In genomic region chr2:231312066-231312465, GRCh38 we compare ENCODE assay signal across 20 cellular contexts.
DNase-seq lines count a peak whose midpoint lies in the region; ATAC-seq, FAIRE-seq and TF ChIP-seq lines count a peak whose summit lies in the region.
"Had no signal": no experiment of that assay in that cellular context is flagged by ENCODE, and none has a peak within 500 bp of the region (broad histone marks: within the 10 kb centered on the region; RNA-seq: fewer than 3 reads in every experiment).

No MANE protein-coding gene starts in this region.

- TF ChIP-seq POLR2A in GM12891 (IDR thresholded peaks at IDR 0.05; ENCODE audit: low read depth, low read length), result no peak
- no peak for TF ChIP-seq POLR2A in stomach (IDR thresholded peaks at IDR 0.05)
- TF ChIP-seq POLR2A in H54 (IDR thresholded peaks at IDR 0.05; ENCODE audit: low read depth, low read length), result no peak

- TF ChIP-seq EP300 in stomach (IDR thresholded peaks at IDR 0.05), result no peak

- no peak overlapping the region for H3K23ac ChIP-seq in mesenchymal stem cell (ENCODE audit: low read length in 2 of 2)

- intact Hi-C loops in stomach (cut with DNase I; ENCODE audit: low total_unique reads), result no loop called here

- H3K9me2 ChIP-seq in SU-DHL-6 (replicated peaks; ENCODE audit: insufficient read depth, low read length), result no peaks in the 10 kb centered on the region

- no peak overlapping the region for H3K4ac ChIP-seq in mesenchymal stem cell (ENCODE audit: low read depth in 1 of 2, low read length in 2 of 2)

- no peak overlapping the region for H2AK5ac ChIP-seq in mesenchymal stem cell (ENCODE audit: low read length, severe bottlenecking)

- no peak overlapping the region for H3K14ac ChIP-seq in mesenchymal stem cell (ENCODE audit: low read length in 2 of 2)

- no peaks in the 10 kb centered on the region for H4K20me1 ChIP-seq in SU-DHL-6 (ENCODE audit: low read depth, low read length)
- H4K20me1 ChIP-seq: BLaER1 treated with 17β-estradiol and CSF1 and Interleukin-3, amounts not matched to agents 10 nM and 100 nM had no signal

- H2AFZ ChIP-seq in SU-DHL-6 (ENCODE audit: low read depth, low read length, severe bottlenecking) (peak overlapping the region; percentile 6), mesenchymal stem cell (ENCODE audit: low read depth, low read length) (no peak overlapping the region)

- peak overlapping the region; percentile 1 for H4K8ac ChIP-seq in mesenchymal stem cell (ENCODE audit: low read length)

- H3K36me3 ChIP-seq in SU-DHL-6 (ENCODE audit: low read length), result 0 out of 2 replicates have a peak, but pooled peaks cover under 1% of the 10 kb centered on the region
- H3K36me3 ChIP-seq in mesenchymal stem cell (ENCODE audit: control insufficient read depth in 1 of 2, insufficient read depth in 2 of 2, low read depth in 1 of 2, low read length in 2 of 2), result peaks cover 30 to 54% of the 10 kb centered on the region in 2 experiments
- peaks cover 0 to 17% (median 4%) of the 10 kb centered on the region in 4 donors for H3K36me3 ChIP-seq in stomach
- H3K36me3 ChIP-seq: Peyer's patch had no signal

- no peak for TF ChIP-seq CTCF in SU-DHL-6 (IDR thresholded peaks at IDR 0.05; ENCODE audit: insufficient read depth, low read length, poor library complexity, severe bottlenecking)
- TF ChIP-seq CTCF in stomach (IDR thresholded peaks at IDR 0.05), result no peak

- peak overlapping the region; percentile 29 for H3K9ac ChIP-seq in SU-DHL-6 (ENCODE audit: low read length)
- H3K9ac ChIP-seq in mesenchymal stem cell (ENCODE audit: low read length), result no peak overlapping the region
- H3K9ac ChIP-seq: BLaER1 treated with 17β-estradiol and CSF1 and Interleukin-3, amounts not matched to agents 10 nM and 100 nM had no signal

- peak; percentile 20 for FAIRE-seq in GM12891 (lab: Jason Lieb, UNC)
- no peak for FAIRE-seq in H54 (lab: Jason Lieb, UNC)
- FAIRE-seq: GM12878 had no signal

- H3K4me3 ChIP-seq in SU-DHL-6 (ENCODE audit: insufficient read depth, low read length, poor library complexity, severe bottlenecking) (no peak overlapping the region), mesenchymal stem cell (ENCODE audit: insufficient read depth in 1 of 2, low read depth in 1 of 2, low read length in 2 of 2) (no peak overlapping the region), stomach (no peak overlapping the region)
- H3K4me3 ChIP-seq: BLaER1 treated with 17β-estradiol and CSF1 and Interleukin-3, amounts not matched to agents 10 nM and 100 nM; GM12878; Peyer's patch had no signal

- H2BK12ac ChIP-seq in mesenchymal stem cell (ENCODE audit: low read length in 2 of 2), result no peak overlapping the region

- peaks cover 8% of the 10 kb centered on the region for H3K4me1 ChIP-seq in mesenchymal stem cell (ENCODE audit: control insufficient read depth, insufficient read depth, low read depth, low read length)
- peaks cover 0 to 3% (median under 1%) of the 10 kb centered on the region in 4 donors for H3K4me1 ChIP-seq in stomach
- H3K4me1 ChIP-seq: Peyer's patch had no signal

- H2BK5ac ChIP-seq in mesenchymal stem cell (ENCODE audit: low read depth, low read length, poor library complexity, severe bottlenecking), result no peak overlapping the region

- peaks cover 4% of the 10 kb centered on the region for H3K79me1 ChIP-seq in mesenchymal stem cell (replicated peaks; ENCODE audit: low read length, poor library complexity, severe bottlenecking)

- no peak overlapping the region for H2BK120ac ChIP-seq in mesenchymal stem cell (ENCODE audit: low read depth, low read length)

- WGBS in mesenchymal stem cell, result 100% methylated on average over 5 of the region's 5 CpGs
- WGBS in stomach, 5 donors, result 86 to 100% (median 95%) methylated on average over 1 to 5 of the region's 5 CpGs

- H3K18ac ChIP-seq in mesenchymal stem cell (ENCODE audit: low read depth in 1 of 2, low read length in 2 of 2), result no peak overlapping the region

- peaks cover 68% of the 10 kb centered on the region for H3F3A ChIP-seq in SU-DHL-6 (ENCODE audit: insufficient read depth)

- no peak overlapping the region for H4K91ac ChIP-seq in mesenchymal stem cell (ENCODE audit: low read length)

- H2BK15ac ChIP-seq in mesenchymal stem cell (ENCODE audit: low read depth, poor library complexity, severe bottlenecking), result no peak overlapping the region

- H3K9me3 ChIP-seq in SU-DHL-6 (ENCODE audit: insufficient read depth, low read length) (no peaks in the 10 kb centered on the region), mesenchymal stem cell (ENCODE audit: control insufficient read depth, low read length) (no peaks in the 10 kb centered on the region), stomach (no peaks in the 10 kb centered on the region)
- H3K9me3 ChIP-seq: Peyer's patch had no signal

- DNase-seq in GM12891 (ENCODE audit: insufficient read length, low spot score), result no peak
- DNase-seq in mesenchymal stem cell, result no peak
- peak; percentile 22 for DNase-seq in stomach
- no peak for DNase-seq in H54 (ENCODE audit: insufficient read length, low spot score)
- no peak for DNase-seq in hippocampal formation (lab: John Stamatoyannopoulos, UW)
- DNase-seq: Calu3; CD8-positive, alpha-beta T cell; EL; HCEC 1CT; MM.1S; NCI-H1092; NCI-H146; NCI-H2081 treated with DMSO at 0.1 percent for 48 hours; NCI-H446 treated with DMSO at 0.1 percent for 48 hours; NCI-H69; Peyer's patch had no signal

- peak overlapping the region; percentile 53 for H3K4me2 ChIP-seq in SU-DHL-6 (ENCODE audit: low read depth, low read length, poor library complexity, severe bottlenecking)
- H3K4me2 ChIP-seq in mesenchymal stem cell (ENCODE audit: low read length, poor library complexity, severe bottlenecking), result no peak overlapping the region

- ATAC-seq in HG03571 (IDR thresholded peaks at IDR 0.05; ENCODE audit: unreplicated experiment), result no peak
- ATAC-seq: CD8-positive, alpha-beta T cell; GM12878 had no signal

- H3K27me3 ChIP-seq in SU-DHL-6 (ENCODE audit: low read length) (no peaks in the 10 kb centered on the region), mesenchymal stem cell (ENCODE audit: control insufficient read depth in 1 of 2, insufficient read depth in 1 of 2, low read length in 2 of 2) (no peaks in the 10 kb centered on the region), stomach (no peaks in the 10 kb centered on the region)
- H3K27me3 ChIP-seq: BLaER1 treated with 17β-estradiol and CSF1 and Interleukin-3, amounts not matched to agents 10 nM and 100 nM; Peyer's patch had no signal

- no peaks in the 10 kb centered on the region for H3K79me2 ChIP-seq in SU-DHL-6 (ENCODE audit: insufficient read depth, low read length)

- peak overlapping the region; percentile 99 for H3K27ac ChIP-seq in SU-DHL-6 (ENCODE audit: low read depth, low read length)
- H3K27ac ChIP-seq in mesenchymal stem cell (ENCODE audit: low read length, poor library complexity, severe bottlenecking), result no peak overlapping the region
- H3K27ac ChIP-seq in stomach, result no peak overlapping the region
- H3K27ac ChIP-seq: BLaER1 treated with 17β-estradiol and CSF1 and Interleukin-3, amounts not matched to agents 10 nM and 100 nM; Peyer's patch had no signal

TF ChIP-seq in GM12891, 5 proteins besides CTCF, POLR2A, EP300 and RAD21:
- TF ChIP-seq POU2F2 (IDR thresholded peaks at IDR 0.05; ENCODE audit: low read depth, low read length) (no peak), SPI1 (IDR thresholded peaks at IDR 0.05; ENCODE audit: low read depth, low read length) (no peak), TAF1 (IDR thresholded peaks at IDR 0.05; ENCODE audit: low read depth, low read length) (no peak), PAX5 (IDR thresholded peaks at IDR 0.05; ENCODE audit: insufficient read depth, low read length, severe bottlenecking) (no peak)
